Comparison of ENCODE assay signal across 1 cellular context in genomic region chr19:18388328-18389094, GRCh38.
TF ChIP-seq lines count a peak whose summit lies in the region.

No MANE protein-coding gene starts in this region.

TF ChIP-seq in HepG2, 621 proteins besides CTCF, POLR2A, EP300 and RAD21 (continued from another document and continues in another):
- TF ChIP-seq KIAA2018 (CRISPR knock-in tag; IDR thresholded peaks at IDR 0.05; ENCODE audit: borderline replicate concordance), result no peak
- peak; percentile 76 for TF ChIP-seq ASH2L (IDR thresholded peaks at IDR 0.05; ENCODE audit: insufficient read length, low read depth, low read length)
- TF ChIP-seq ZNF367 (CRISPR knock-in tag; IDR thresholded peaks at IDR 0.05; ENCODE audit: borderline replicate concordance), result no peak
- TF ChIP-seq TARDBP (CRISPR knock-in tag; IDR thresholded peaks at IDR 0.05), result peak; percentile 89
- no peak; the same call in 1 of the 2 replicates for TF ChIP-seq ZNF30 (CRISPR knock-in tag; IDR thresholded peaks at IDR 0.05)
- TF ChIP-seq KLF16 (CRISPR knock-in tag; IDR thresholded peaks at IDR 0.05), result peak in 1 of 2 experiments; percentile 74; a peak in 1 of 4 replicates
- TF ChIP-seq RAD51 (IDR thresholded peaks at IDR 0.05; ENCODE audit: borderline replicate concordance), result no peak
- peak; percentile 84; the same call in 1 of the 2 replicates for TF ChIP-seq FOXC1 (CRISPR knock-in tag; IDR thresholded peaks at IDR 0.05; ENCODE audit: borderline replicate concordance)
- peak; percentile 93 for TF ChIP-seq REPIN1 (CRISPR knock-in tag; IDR thresholded peaks at IDR 0.05; ENCODE audit: borderline replicate concordance, low read depth)
- peak in 1 of 2 experiments; percentile 70; a peak in 2 of 4 replicates for TF ChIP-seq ATF4 (CRISPR knock-in tag; IDR thresholded peaks at IDR 0.05)
- no peak for TF ChIP-seq RARG (CRISPR knock-in tag; IDR thresholded peaks at IDR 0.05; ENCODE audit: low read depth)
- no peak; the same call in 1 of the 2 replicates for TF ChIP-seq KLF15 (CRISPR knock-in tag; IDR thresholded peaks at IDR 0.05; ENCODE audit: borderline replicate concordance)
- no peak for TF ChIP-seq RFX5 (IDR thresholded peaks at IDR 0.05; ENCODE audit: low read depth, low read length)
- no peak; the same call in 1 of the 2 replicates for TF ChIP-seq MAF1 (CRISPR knock-in tag; IDR thresholded peaks at IDR 0.05; ENCODE audit: borderline replicate concordance)
- peak; percentile 66; the same call in 1 of the 2 replicates for TF ChIP-seq ZSCAN22 (CRISPR knock-in tag; IDR thresholded peaks at IDR 0.05)
- 0 out of 2 replicates have a peak, but pooled peaks have one; percentile 76 for TF ChIP-seq ATF5 (CRISPR knock-in tag; IDR thresholded peaks at IDR 0.05; ENCODE audit: low read depth)
- no peak for TF ChIP-seq KLF9 (CRISPR knock-in tag; IDR thresholded peaks at IDR 0.05; ENCODE audit: low read depth)
- no peak for TF ChIP-seq ZBTB37 (CRISPR knock-in tag; IDR thresholded peaks at IDR 0.05)
- peak; percentile 94 for TF ChIP-seq NFAT5 (CRISPR knock-in tag; IDR thresholded peaks at IDR 0.05)
- no peak for TF ChIP-seq KDM6A (CRISPR knock-in tag; IDR thresholded peaks at IDR 0.05; ENCODE audit: low read depth)
- peak; percentile 80 for TF ChIP-seq MYPOP (CRISPR knock-in tag; IDR thresholded peaks at IDR 0.05)
- TF ChIP-seq MTA1 (CRISPR knock-in tag; IDR thresholded peaks at IDR 0.05; ENCODE audit: borderline replicate concordance), result peak; percentile 90
- no peak for TF ChIP-seq ZNF678 (CRISPR knock-in tag; IDR thresholded peaks at IDR 0.05)
- TF ChIP-seq ZZZ3 (CRISPR knock-in tag; IDR thresholded peaks at IDR 0.05; ENCODE audit: borderline replicate concordance), result no peak
- no peak; the same call in 1 of the 2 replicates for TF ChIP-seq IRF2 (CRISPR knock-in tag; IDR thresholded peaks at IDR 0.05)
- TF ChIP-seq HOXA9 (CRISPR knock-in tag; IDR thresholded peaks at IDR 0.05; ENCODE audit: borderline replicate concordance), result 0 out of 2 replicates have a peak, but pooled peaks have one; percentile 68
- no peak for TF ChIP-seq GATA4 (IDR thresholded peaks at IDR 0.05; ENCODE audit: borderline replicate concordance, low read depth)
- TF ChIP-seq ADNP (CRISPR knock-in tag; IDR thresholded peaks at IDR 0.05), result no peak
- no peak for TF ChIP-seq MYNN (CRISPR knock-in tag; IDR thresholded peaks at IDR 0.05; ENCODE audit: low read depth)
- TF ChIP-seq ESRRA (CRISPR knock-in tag; IDR thresholded peaks at IDR 0.05; ENCODE audit: low read depth), result peak; percentile 67; the same call in 1 of the 2 replicates
- peak; percentile 82 for TF ChIP-seq REL (CRISPR knock-in tag; conservative IDR thresholded peaks at IDR 0.05)
- no peak for TF ChIP-seq NKX3-1 (CRISPR knock-in tag; IDR thresholded peaks at IDR 0.05)
- peak; percentile 61; the same call in 1 of the 2 replicates for TF ChIP-seq ZNF576 (CRISPR knock-in tag; IDR thresholded peaks at IDR 0.05)
- TF ChIP-seq ZNF777 (CRISPR knock-in tag; IDR thresholded peaks at IDR 0.05), result peak; percentile 85
- TF ChIP-seq ZNF567 (CRISPR knock-in tag; IDR thresholded peaks at IDR 0.05; ENCODE audit: borderline replicate concordance), result peak; percentile 75; the same call in 1 of the 2 replicates
- peak; percentile 86 for TF ChIP-seq ZFP37 (CRISPR knock-in tag; IDR thresholded peaks at IDR 0.05; ENCODE audit: borderline replicate concordance)
- TF ChIP-seq CHCHD3 (CRISPR knock-in tag; IDR thresholded peaks at IDR 0.05), result no peak
